In the genomic region with DNA sequence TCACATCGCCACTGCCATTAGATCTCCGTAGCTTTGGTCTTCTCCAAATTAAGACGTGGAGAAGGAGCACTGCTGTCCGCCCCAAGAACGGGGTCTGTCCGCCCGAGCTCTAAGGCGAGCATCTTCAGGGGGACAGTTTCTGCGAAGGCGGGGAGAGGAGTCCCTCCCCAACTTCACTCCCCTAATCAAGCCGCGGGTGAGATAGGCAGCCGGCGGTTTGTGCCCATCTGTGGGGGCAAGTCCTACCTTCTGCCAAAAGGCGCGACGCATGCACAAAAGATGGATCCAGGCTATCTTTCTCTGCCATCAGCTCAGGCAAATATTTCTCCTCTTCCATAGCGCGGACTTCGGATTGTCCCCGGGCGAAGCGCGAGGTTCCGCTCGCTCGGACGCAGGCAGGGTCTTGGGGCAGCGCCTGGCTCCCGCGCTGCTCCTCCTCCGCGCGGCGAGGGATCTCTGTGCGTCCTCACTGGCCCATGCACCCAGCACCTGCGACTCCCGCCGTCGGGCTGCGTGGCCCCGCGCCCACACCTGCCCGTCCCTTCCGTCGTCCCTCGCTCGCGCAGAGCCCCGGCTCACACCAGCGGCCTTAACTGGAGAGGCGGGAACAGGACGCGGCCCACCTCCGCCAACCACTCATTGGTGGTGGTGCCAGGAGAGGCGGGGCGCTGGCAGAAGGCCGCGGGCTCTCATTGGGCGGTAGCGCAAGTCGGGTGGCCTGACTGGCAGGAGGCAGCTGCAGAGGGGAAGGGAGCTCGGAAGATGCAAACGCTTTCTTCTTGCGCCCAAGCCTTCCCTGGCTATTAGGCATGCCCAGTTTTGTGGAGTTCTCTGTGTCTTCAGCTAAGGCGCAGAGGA, we compare ENCODE assay signal across 8 cellular contexts. TPM values are rescaled to one million over a fixed set of nuclear protein-coding genes. Genes with fewer than 3 reads are reported as not detected.
DNase-seq lines count a peak whose midpoint lies in the region; ATAC-seq and TF ChIP-seq lines count a peak whose summit lies in the region.

Gene KHDRBS2 (minus strand): TSS at position 614 of the 858 bp plus-strand sequence.

- no peak within 1 kb of the TSS for H4K8ac ChIP-seq in IMR-90 (ENCODE audit: low read depth in 2 of 2, low read length in 2 of 2)

- H2AK9ac ChIP-seq in IMR-90 (replicated peaks; ENCODE audit: low read depth, low read length, poor library complexity): no peak within 1 kb of the TSS

- CTCF ChIA-PET in IMR-90 (lab: Yijun Ruan, JAX): no interaction called here
- CTCF ChIA-PET in T-cell (lab: Charles Lee): no interaction called here

- no peak within 1 kb of the TSS for H3K4ac ChIP-seq in IMR-90 (ENCODE audit: low read depth, low read length)

- H3K27ac ChIP-seq in IMR-90 (ENCODE audit: insufficient read depth, low read length) (no peak within 1 kb of the TSS), uterus (no peak within 1 kb of the TSS)

- H2AFZ ChIP-seq in IMR-90 (replicated peaks; ENCODE audit: low read length, poor library complexity): peak within 1 kb of the TSS; percentile 63

- H3K79me1 ChIP-seq in IMR-90 (ENCODE audit: low read depth in 1 of 2, low read length in 2 of 2): no peaks in the 10 kb centered on the region

- TF ChIP-seq RAD21 in IMR-90 (IDR thresholded peaks at IDR 0.05; ENCODE audit: low read length): no peak

- H2BK20ac ChIP-seq in IMR-90 (ENCODE audit: low read depth, low read length): no peak within 1 kb of the TSS

- DNase-seq in GM13976 (ENCODE audit: low spot score): peak; percentile 85
- no peak for DNase-seq in IMR-90
- DNase-seq in T-cell: peak in 14 of 34 experiments; percentile 0 to 57 (median 4)
- DNase-seq in foreskin melanocyte: peak; percentile 8
- DNase-seq in natural killer cell: peak; percentile 32
- peak; percentile 39 to 60 for DNase-seq in uterus
- DNase-seq in NCI-H2107 treated with DMSO at 0.1 percent for 48 hours (lab: John Stamatoyannopoulos, UW; ENCODE audit: unreplicated experiment): no peak

- TF ChIP-seq CTCF in GM13976 (IDR thresholded peaks at IDR 0.05; ENCODE audit: borderline replicate concordance, control extremely low read depth, extremely low read depth, insufficient read depth, missing control alignments): no peak
- TF ChIP-seq CTCF in IMR-90 (conservative IDR thresholded peaks at IDR 0.05; ENCODE audit: low read depth, low read length): no peak
- no peak for TF ChIP-seq CTCF in natural killer cell (IDR thresholded peaks at IDR 0.05)
- no peak for TF ChIP-seq CTCF in uterus (IDR thresholded peaks at IDR 0.05)

- H3K27me3 ChIP-seq in IMR-90 (ENCODE audit: control insufficient read depth, insufficient read depth, low read length): no peaks in the 10 kb centered on the region
- H3K27me3 ChIP-seq in uterus: no peaks in the 10 kb centered on the region

- H3K4me3 ChIP-seq in IMR-90 (ENCODE audit: insufficient read depth, low read depth, low read length): no peak within 1 kb of the TSS
- peak within 1 kb of the TSS; percentile 20 to 26 for H3K4me3 ChIP-seq in uterus

- no peak within 1 kb of the TSS for H3K14ac ChIP-seq in IMR-90 (replicated peaks; ENCODE audit: low read depth, low read length)

- no peaks in the 10 kb centered on the region for H3K9me1 ChIP-seq in IMR-90 (ENCODE audit: insufficient read depth, low read length)

- in situ Hi-C loops in GM13976 (cut with MboI; ENCODE audit: low sequenced_read_pairs, unreplicated experiment): no loop called here
- in situ Hi-C loops in IMR-90 (cut with MboI; ENCODE audit: low sequenced_read_pairs): no loop called here

- H4K20me1 ChIP-seq in IMR-90 (ENCODE audit: insufficient read depth, low read length): no peaks in the 10 kb centered on the region

- H2BK5ac ChIP-seq in IMR-90 (ENCODE audit: low read depth, low read length, poor library complexity, severe bottlenecking): no peak within 1 kb of the TSS

- H2AK5ac ChIP-seq in IMR-90 (ENCODE audit: low read depth, low read length): no peak within 1 kb of the TSS

- peaks cover 0 to 5% (median 2%) of the 10 kb centered on the region in 3 donors for H3K9me3 Mint-ChIP-seq in T-cell
- peaks cover 2 to 3% of the 10 kb centered on the region in 2 donors for H3K9me3 Mint-ChIP-seq in natural killer cell

- H3K4me2 ChIP-seq in IMR-90 (ENCODE audit: low read depth, low read length): no peak within 1 kb of the TSS

- no peak within 1 kb of the TSS for H3K9ac ChIP-seq in IMR-90 (ENCODE audit: low read depth, low read length)

- H2BK15ac ChIP-seq in IMR-90 (ENCODE audit: low read depth, low read length): no peak within 1 kb of the TSS

- dilution Hi-C loops in IMR-90 (cut with HindIII; ENCODE audit: low sequenced_read_pairs, unreplicated experiment): no loop called here

- H3K4me3 Mint-ChIP-seq in T-cell: peak within 1 kb of the TSS in 2 of 3 donors; percentile 27 to 67
- peak within 1 kb of the TSS; percentile 77 for H3K4me3 Mint-ChIP-seq in natural killer cell

- H3K36me3 Mint-ChIP-seq in T-cell (no peaks in the 10 kb centered on the region), natural killer cell (no peaks in the 10 kb centered on the region)

- H2BK120ac ChIP-seq in IMR-90 (ENCODE audit: low read depth, low read length): no peak within 1 kb of the TSS

- H3K4me1 Mint-ChIP-seq in T-cell (no peaks in the 10 kb centered on the region), natural killer cell (peaks cover 4 to 10% of the 10 kb centered on the region in 2 donors)

- H3K23ac ChIP-seq in IMR-90 (ENCODE audit: low read depth, low read length): no peak within 1 kb of the TSS

- BruUV-seq in IMR-90 (replicated peaks; lab: Mats Ljungman, UMichigan): no TSS peak

- no peak within 1 kb of the TSS for H4K91ac ChIP-seq in IMR-90 (ENCODE audit: insufficient read depth, low read depth, low read length)

- intact Hi-C loops in IMR-90 (cut with micrococcal nuclease): no loop called here
- intact Hi-C loops in natural killer cell (cut with micrococcal nuclease): no loop called here
- intact Hi-C loops in uterus (cut with DNase I; ENCODE audit: low total_unique reads): no loop called here

- H4K5ac ChIP-seq in IMR-90 (ENCODE audit: low read depth, low read length): no peak within 1 kb of the TSS

- peak; percentile 100 for ATAC-seq in GM21717 (IDR thresholded peaks at IDR 0.05; ENCODE audit: unreplicated experiment)
- no peak for ATAC-seq in IMR-90 (ENCODE audit: low read depth)
- peak in 3 of 4 experiments; percentile 26 to 44 (median 36) for ATAC-seq in T-cell (replicated peaks in 1 of 4)
- ATAC-seq in natural killer cell: peak; percentile 81 to 97 (median 95)

- H3K27me3 Mint-ChIP-seq in T-cell (peaks cover 6 to 11% of the 10 kb centered on the region in 2 donors), natural killer cell (ENCODE audit: low read depth in 2 of 2) (peaks cover 4 to 7% of the 10 kb centered on the region in 2 donors)

- no peaks in the 10 kb centered on the region for H3K9me3 ChIP-seq in IMR-90 (ENCODE audit: control insufficient read depth, insufficient read depth, low read length)
- H3K9me3 ChIP-seq in uterus: no peaks in the 10 kb centered on the region

- 0% methylated on average over 22 of the region's 66 CpGs; no CpG with 5 or more reads in 1 of the 2 experiments for WGBS in IMR-90 (ENCODE audit: extremely low coverage in 2 of 2, insufficient read length in 1 of 2), 2 experiments

- H3K56ac ChIP-seq in IMR-90 (ENCODE audit: extremely low read depth, insufficient read depth, low read length): no peak within 1 kb of the TSS

- POLR2A ChIA-PET in IMR-90 (lab: Charles Lee; ENCODE audit: unreplicated experiment) (no interaction called here), T-cell (lab: Charles Lee) (no interaction called here)

- H3K4me1 ChIP-seq in IMR-90 (ENCODE audit: control insufficient read depth, insufficient read depth, low read length) (no peaks in the 10 kb centered on the region), uterus (no peaks in the 10 kb centered on the region)

- TF ChIP-seq POLR2A in IMR-90 (IDR thresholded peaks at IDR 0.05; ENCODE audit: low read depth, low read length): no peak
- TF ChIP-seq POLR2A in uterus (IDR thresholded peaks at IDR 0.05): peak in 1 of 2 donors; percentile 17

- H3K27ac Mint-ChIP-seq in T-cell (no peak within 1 kb of the TSS), natural killer cell (no peak within 1 kb of the TSS)

- H3K36me3 ChIP-seq in IMR-90 (ENCODE audit: control insufficient read depth, insufficient read depth, low read length) (no peaks in the 10 kb centered on the region), uterus (peaks cover 0 to 2% of the 10 kb centered on the region in 2 donors)

- no peak within 1 kb of the TSS for H3K18ac ChIP-seq in IMR-90 (ENCODE audit: low read depth, low read length)

TF ChIP-seq in IMR-90, 13 proteins besides CTCF, POLR2A, EP300 and RAD21:
- TF ChIP-seq, protein P1, sequence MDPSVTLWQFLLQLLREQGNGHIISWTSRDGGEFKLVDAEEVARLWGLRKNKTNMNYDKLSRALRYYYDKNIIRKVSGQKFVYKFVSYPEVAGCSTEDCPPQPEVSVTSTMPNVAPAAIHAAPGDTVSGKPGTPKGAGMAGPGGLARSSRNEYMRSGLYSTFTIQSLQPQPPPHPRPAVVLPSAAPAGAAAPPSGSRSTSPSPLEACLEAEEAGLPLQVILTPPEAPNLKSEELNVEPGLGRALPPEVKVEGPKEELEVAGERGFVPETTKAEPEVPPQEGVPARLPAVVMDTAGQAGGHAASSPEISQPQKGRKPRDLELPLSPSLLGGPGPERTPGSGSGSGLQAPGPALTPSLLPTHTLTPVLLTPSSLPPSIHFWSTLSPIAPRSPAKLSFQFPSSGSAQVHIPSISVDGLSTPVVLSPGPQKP (IDR thresholded peaks at IDR 0.05; ENCODE audit: borderline replicate concordance, low read depth, low read length): no peak
TF ChIP-seq in IMR-90: peak in this region for 0.

RNA-seq across cellular contexts. Expression of gene KHDRBS2, which starts in this region (rescaled TPM):
- total RNA-seq in IMR-90 (2012; rRNA removed) (not detected in 2 replicates), T-cell (under 1 TPM in 2 of 5 donors, not detected in 3; 0.18 to 0.49 TPM), natural killer cell (under 1 TPM in 2 of 3 donors, not detected in 1; 0.15 to 0.26 TPM), uterus (1 to 10 TPM in 1 of 4 donors, under 1 TPM in 1, not detected in 2; 0.55 to 7.3 TPM)
- not detected in 2 replicates for polyA plus RNA-seq in IMR-90 (2012; rRNA removed)
- not detected in 2 replicates for polyA plus RNA-seq in IMR-90 (2012; cell fraction: cytosol; rRNA removed)
- polyA plus RNA-seq in IMR-90 (2012; cell fraction: nucleus; rRNA removed; ENCODE audit: low replicate concordance): not detected in 2 replicates

Comparison
In these comparisons a context has a peak if more than half of its experiments do, and no peak if none do; other contexts are left out.
1. Peak in ATAC-seq in T-cell; RNA of the gene not detected or under 1 TPM.
2. Peak in DNase-seq and ATAC-seq in natural killer cell; RNA of the gene not detected or under 1 TPM.
3. DNase-seq: peak in GM13976 (single experiment), foreskin melanocyte (single experiment) and uterus (2 of 2); none in IMR-90 (single experiment) and NCI-H2107 treated with DMSO at 0.1 percent for 48 hours (single experiment).